ENCODE assay signal across 9 cellular contexts in the genomic region with DNA sequence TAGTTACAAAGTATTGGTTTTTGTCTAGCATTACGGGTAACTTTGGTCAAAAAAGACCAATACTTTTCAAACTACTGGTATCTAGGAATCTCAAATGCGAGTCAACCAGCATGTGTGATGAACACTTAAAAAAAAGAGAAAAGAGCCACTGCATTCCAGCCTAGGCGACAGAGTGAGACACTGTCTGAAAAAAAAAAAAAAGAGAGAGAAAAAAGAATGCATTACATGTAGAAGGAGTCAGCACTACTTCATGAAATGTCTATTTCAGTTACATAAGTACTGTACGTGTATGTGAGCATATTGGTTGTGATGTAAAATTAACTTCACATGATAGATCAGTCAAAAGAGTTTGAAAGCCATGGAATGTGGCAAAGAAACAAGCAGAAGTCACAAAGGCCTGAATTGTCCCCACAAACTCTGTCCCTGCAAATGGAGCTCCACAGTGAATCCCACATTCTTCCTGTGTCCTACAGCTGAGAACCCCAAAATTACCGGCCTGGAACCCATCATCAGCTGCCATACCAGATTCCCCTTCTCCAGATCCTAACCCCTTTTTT. TPM values are rescaled to one million over a fixed set of nuclear protein-coding genes. Genes with fewer than 3 reads are reported as not detected.
DNase-seq lines count a peak whose midpoint lies in the region; ATAC-seq and TF ChIP-seq lines count a peak whose summit lies in the region.
"Had no signal": no experiment of that assay in that cellular context is flagged by ENCODE, and none has a peak within 500 bp of the region (broad histone marks: within the 10 kb centered on the region; RNA-seq: fewer than 3 reads in every experiment).

No MANE protein-coding gene starts in this region.

- H3K9me3 ChIP-seq in muscle layer of colon (ENCODE audit: low read length) (no peaks in the 10 kb centered on the region), ovary (no peaks in the 10 kb centered on the region)

- no peak for TF ChIP-seq EP300 in ovary (IDR thresholded peaks at IDR 0.05)

- H3K27me3 ChIP-seq in muscle layer of colon (ENCODE audit: control insufficient read depth in 1 of 2, insufficient read depth in 2 of 2, low read length in 2 of 2) (no peaks in the 10 kb centered on the region), ovary (no peaks in the 10 kb centered on the region)

- no peaks in the 10 kb centered on the region for H3K36me3 ChIP-seq in muscle layer of colon (ENCODE audit: insufficient read depth, low read length)
- H3K36me3 ChIP-seq in ovary, result no peaks in the 10 kb centered on the region

- no peak for TF ChIP-seq POLR2A in ovary (IDR thresholded peaks at IDR 0.05)

- intact Hi-C loops in ovary (cut with DNase I), result no loop called here

- CTCF ChIA-PET in AG04449 (lab: Yijun Ruan, JAX), result interaction anchor here (0.9 to 5.5 kb wide), 3 partner anchors 11 to 38 kb away, joined by 3 to 35 read pairs (median 4); a partner anchor contains a TSS
- CTCF ChIA-PET in HEK293T (lab: Yijun Ruan, JAX), result interaction anchor here (0.7 to 1.0 kb wide), 2 partner anchors 9 to 89 kb away, joined by 3 read pairs; no protein-coding TSS in a partner anchor

- peak overlapping the region; percentile 28 for H3K9ac ChIP-seq in muscle layer of colon (ENCODE audit: low read length)
- H3K9ac ChIP-seq: KMS-11 had no signal

- DNase-seq in AG04449 (ENCODE audit: low read depth, low spot score) (no peak), HEK293T (ENCODE audit: extremely low spot score) (no peak), cerebellar cortex (ENCODE audit: low spot score) (peak; percentile 35), nucleus accumbens (lab: John Stamatoyannopoulos, UW) (no peak), NCI-H2107 (lab: John Stamatoyannopoulos, UW) (no peak), ovary (no peak)

- no peak for TF ChIP-seq CTCF in AG04449 (IDR thresholded peaks at IDR 0.05; ENCODE audit: insufficient read depth, low read length, missing control alignments)
- no peak for TF ChIP-seq CTCF in ovary (IDR thresholded peaks at IDR 0.05)

- H3K4me1 ChIP-seq in muscle layer of colon (ENCODE audit: insufficient read depth, low read length) (peaks cover 29% of the 10 kb centered on the region), ovary (ENCODE audit: insufficient read depth) (no peaks in the 10 kb centered on the region)

- no peak for ATAC-seq in GM19351 (IDR thresholded peaks at IDR 0.05; ENCODE audit: unreplicated experiment)

- POLR2A ChIA-PET in AG04449 (lab: Yijun Ruan, JAX) (no interaction called here), HEK293T (lab: Yijun Ruan, JAX) (interaction anchor here (1.1 to 1.3 kb wide), 2 partner anchors 15 to 17 kb away, joined by 3 read pairs; no protein-coding TSS in a partner anchor)

- H3K4me3 ChIP-seq in AG04449 (ENCODE audit: low read depth, low read length) (peak overlapping the region; percentile 68; the same call in 1 of the 2 replicates), muscle layer of colon (ENCODE audit: low read depth in 1 of 2, low read length in 2 of 2) (peak overlapping the region in 1 of 2 donors; percentile 51), ovary (no peak overlapping the region)

- H3K27ac ChIP-seq in muscle layer of colon (ENCODE audit: low read depth, low read length), result no peak overlapping the region
- no peak overlapping the region for H3K27ac ChIP-seq in ovary
- H3K27ac ChIP-seq: KMS-11 had no signal

- WGBS in ovary, 3 donors, result 73 to 77% (median 75%) methylated on average over 5 of the region's 5 CpGs

TF ChIP-seq in HEK293T, 16 proteins besides CTCF, POLR2A, EP300 and RAD21:
- peak; percentile 72 for TF ChIP-seq ZNF384 (IDR thresholded peaks at IDR 0.05)
- TF ChIP-seq FOXM1 (IDR thresholded peaks at IDR 0.05; ENCODE audit: borderline replicate concordance), result no peak

RNA-seq across cellular contexts. Expression of a gene that starts 1.6 kb away (rescaled TPM):
- 10 to 100 TPM in 6 of 7 donors, 1 to 10 TPM in 1; 8.9 to 15.7 (median 13.0) TPM for total RNA-seq in ovary
- 10 to 100 TPM in 1 of 2 donors, 1 to 10 TPM in 1; 6.0 to 13.2 TPM for polyA plus RNA-seq in ovary

RNA-seq across cellular contexts. Expression of a gene that starts 7.8 kb away (rescaled TPM):
- under 1 TPM in 3 of 7 donors, not detected in 4; 0.07 to 0.27 (median 0.20) TPM for total RNA-seq in ovary
- under 1 TPM in 1 of 2 donors, not detected in 1; 0.11 TPM for polyA plus RNA-seq in ovary

RNA-seq across cellular contexts. Expression of a gene that starts 37.8 kb away (rescaled TPM):
- 100 to 1,000 TPM in 1 of 7 donors, 10 to 100 TPM in 6; 79.3 to 109 (median 91.4) TPM for total RNA-seq in ovary
- polyA plus RNA-seq in ovary, result 100 to 1,000 TPM; 142 to 228 TPM
